Comparison of ENCODE assay signal across 9 cellular contexts in genomic region chr2:11073251-11073650, GRCh38.
DNase-seq lines count a peak whose midpoint lies in the region; ATAC-seq and TF ChIP-seq lines count a peak whose summit lies in the region.
"Had no signal": no experiment of that assay in that cellular context is flagged by ENCODE, and none has a peak within 500 bp of the region (broad histone marks: within the 10 kb centered on the region; RNA-seq: fewer than 3 reads in every experiment).

No MANE protein-coding gene starts in this region.

- H3K4me1 Mint-ChIP-seq in activated CD8-positive, alpha-beta T cell treated with anti-CD3 and anti-CD28 coated beads for 36 hours (ENCODE audit: low read depth), result no peaks in the 10 kb centered on the region

- H3K36me3 Mint-ChIP-seq in activated CD8-positive, alpha-beta T cell treated with anti-CD3 and anti-CD28 coated beads for 36 hours (ENCODE audit: low read depth), result no peaks in the 10 kb centered on the region

- H3K27ac Mint-ChIP-seq in activated CD8-positive, alpha-beta T cell treated with anti-CD3 and anti-CD28 coated beads for 36 hours, result no peak overlapping the region
- H3K27ac Mint-ChIP-seq: T-helper 1 cell treated with Interleukin-12 subunit alpha and Interleukin-12 subunit beta and Interleukin-4 antibody, amounts not matched to agents 30 μg/mL and 1 μg/mL, for 36 hours had no signal

- DNase-seq in GM06990 (ENCODE audit: extremely low read depth, insufficient read length) (peak; percentile 40), LHCN-M2 (ENCODE audit: low read depth) (peak; percentile 19), left colon (peak in 1 of 2 donors; percentile 64), pons (ENCODE audit: low spot score) (no peak), ureter (ENCODE audit: low spot score) (no peak)
- peak; percentile 52 for DNase-seq in activated CD8-positive, alpha-beta T cell treated with anti-CD3 and anti-CD28 coated beads for 36 hours

- ATAC-seq in activated CD8-positive, alpha-beta T cell treated with anti-CD3 and anti-CD28 coated beads for 36 hours, result peak; percentile 34
- ATAC-seq in left colon (peak; percentile 76), GM21619 (IDR thresholded peaks at IDR 0.05; ENCODE audit: unreplicated experiment) (no peak)

- POLR2A ChIA-PET in activated CD8-positive, alpha-beta T cell treated with anti-CD3 and anti-CD28 coated beads for 36 hours (lab: Charles Lee), result no interaction called here

- intact Hi-C loops in activated CD8-positive, alpha-beta T cell treated with anti-CD3 and anti-CD28 coated beads for 36 hours (cut with micrococcal nuclease), result no loop called here
- intact Hi-C loops in left colon (cut with DNase I, micrococcal nuclease), result no loop called here

- H3K27me3 ChIP-seq in GM06990 (replicated peaks; ENCODE audit: control insufficient read depth, insufficient read depth, low read length), result no peaks in the 10 kb centered on the region; the same call in none of the 2 replicates

- H3K4me3 Mint-ChIP-seq in activated CD8-positive, alpha-beta T cell treated with anti-CD3 and anti-CD28 coated beads for 36 hours, result no peak overlapping the region
- H3K4me3 Mint-ChIP-seq: T-helper 1 cell treated with Interleukin-12 subunit alpha and Interleukin-12 subunit beta and Interleukin-4 antibody, amounts not matched to agents 30 μg/mL and 1 μg/mL, for 36 hours had no signal

- H3K4me3 ChIP-seq in GM06990 (replicated peaks; ENCODE audit: low read depth, low read length), result no peak overlapping the region

- peak; percentile 64 for TF ChIP-seq CTCF in GM06990 (IDR thresholded peaks at IDR 0.05; ENCODE audit: insufficient read depth, low read length, poor library complexity, severe bottlenecking)
- no peak for TF ChIP-seq CTCF in activated CD8-positive, alpha-beta T cell treated with anti-CD3 and anti-CD28 coated beads for 36 hours (IDR thresholded peaks at IDR 0.05)

- H3K27me3 Mint-ChIP-seq in activated CD8-positive, alpha-beta T cell treated with anti-CD3 and anti-CD28 coated beads for 36 hours, result peaks cover 22% of the 10 kb centered on the region

- H3K36me3 ChIP-seq in GM06990 (ENCODE audit: control insufficient read depth, insufficient read depth, low read length), result no peaks in the 10 kb centered on the region
- H3K36me3 ChIP-seq: neutrophil had no signal

- no peaks in the 10 kb centered on the region for H3K9me3 Mint-ChIP-seq in activated CD8-positive, alpha-beta T cell treated with anti-CD3 and anti-CD28 coated beads for 36 hours
- H3K9me3 Mint-ChIP-seq: T-helper 1 cell treated with Interleukin-12 subunit alpha and Interleukin-12 subunit beta and Interleukin-4 antibody, amounts not matched to agents 30 μg/mL and 1 μg/mL, for 36 hours had no signal

- CTCF ChIA-PET in activated CD8-positive, alpha-beta T cell treated with anti-CD3 and anti-CD28 coated beads for 36 hours (lab: Charles Lee), result interaction anchor here (1.2 to 2.3 kb wide), 3 partner anchors 51 to 237 kb away, joined by 3 to 11 read pairs (median 6); a partner anchor contains a TSS

Comparison
In these comparisons a context has a peak if more than half of its experiments do, and no peak if none do; other contexts are left out.
1. DNase-seq: peak in GM06990 (single experiment), LHCN-M2 (single experiment) and activated CD8-positive, alpha-beta T cell treated with anti-CD3 and anti-CD28 coated beads for 36 hours (single experiment); none in pons (single experiment) and ureter (single experiment).